ENCODE assay signal across 1 cellular context in the genomic region with DNA sequence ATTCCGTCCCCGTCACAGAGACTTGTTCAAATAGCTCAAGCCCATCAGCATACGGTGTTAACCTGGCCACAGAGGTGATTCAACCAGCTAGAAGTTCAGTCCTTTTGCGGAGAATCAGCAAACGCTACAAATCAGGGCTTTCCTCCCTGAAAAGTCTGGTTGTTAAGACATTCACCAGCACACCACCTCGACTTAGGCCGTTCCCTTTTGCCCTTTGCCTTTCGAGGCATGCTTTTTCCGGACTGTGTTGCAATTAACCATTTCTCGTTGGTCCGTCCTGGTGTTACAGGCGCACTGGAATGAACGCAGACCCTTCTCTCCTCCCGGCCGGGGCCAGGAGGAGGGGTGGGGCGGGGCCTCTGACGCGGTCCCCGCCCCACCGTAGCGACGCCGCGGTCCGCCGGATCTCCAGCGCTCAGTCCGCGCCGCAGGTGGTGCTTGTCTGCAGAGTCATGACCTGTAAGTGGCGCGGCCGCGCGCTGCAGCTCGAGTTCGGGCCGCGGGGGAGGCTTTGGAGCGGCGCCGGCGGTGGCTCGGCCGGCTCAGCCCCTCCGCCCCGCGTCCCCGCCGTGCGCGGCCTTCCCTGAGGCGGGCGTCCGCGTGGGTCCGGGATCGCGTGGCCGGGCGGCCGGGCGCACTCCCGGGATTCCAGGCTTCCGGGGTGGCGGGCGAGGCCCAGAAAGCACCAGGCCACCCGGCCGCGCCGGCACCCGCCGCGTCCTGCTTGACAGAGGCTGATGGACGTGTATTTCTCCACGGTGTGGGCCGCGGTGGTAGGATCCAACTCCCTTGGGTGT.
TF ChIP-seq lines count a peak whose summit lies in the region.

Gene NIT2 (plus strand): TSS at position 418 of the 797 bp plus-strand sequence. CDS start 35 bp downstream, at position 453.

TF ChIP-seq in HepG2, 621 proteins besides CTCF, POLR2A, EP300 and RAD21 (continued from another document and continues in another):
- TF ChIP-seq, protein P1, sequence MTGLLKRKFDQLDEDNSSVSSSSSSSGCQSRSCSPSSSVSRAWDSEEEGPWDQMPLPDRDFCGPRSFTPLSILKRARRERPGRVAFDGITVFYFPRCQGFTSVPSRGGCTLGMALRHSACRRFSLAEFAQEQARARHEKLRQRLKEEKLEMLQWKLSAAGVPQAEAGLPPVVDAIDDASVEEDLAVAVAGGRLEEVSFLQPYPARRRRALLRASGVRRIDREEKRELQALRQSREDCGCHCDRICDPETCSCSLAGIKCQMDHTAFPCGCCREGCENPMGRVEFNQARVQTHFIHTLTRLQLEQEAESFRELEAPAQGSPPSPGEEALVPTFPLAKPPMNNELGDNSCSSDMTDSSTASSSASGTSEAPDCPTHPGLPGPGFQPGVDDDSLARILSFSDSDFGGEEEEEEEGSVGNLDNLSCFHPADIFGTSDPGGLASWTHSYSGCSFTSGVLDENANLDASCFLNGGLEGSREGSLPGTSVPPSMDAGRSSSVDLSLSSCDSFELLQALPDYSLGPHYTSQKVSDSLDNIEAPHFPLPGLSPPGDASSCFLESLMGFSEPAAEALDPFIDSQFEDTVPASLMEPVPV (CRISPR knock-in tag; IDR thresholded peaks at IDR 0.05): peak; percentile 46; the same call in 1 of the 2 replicates
- TF ChIP-seq, protein P2, sequence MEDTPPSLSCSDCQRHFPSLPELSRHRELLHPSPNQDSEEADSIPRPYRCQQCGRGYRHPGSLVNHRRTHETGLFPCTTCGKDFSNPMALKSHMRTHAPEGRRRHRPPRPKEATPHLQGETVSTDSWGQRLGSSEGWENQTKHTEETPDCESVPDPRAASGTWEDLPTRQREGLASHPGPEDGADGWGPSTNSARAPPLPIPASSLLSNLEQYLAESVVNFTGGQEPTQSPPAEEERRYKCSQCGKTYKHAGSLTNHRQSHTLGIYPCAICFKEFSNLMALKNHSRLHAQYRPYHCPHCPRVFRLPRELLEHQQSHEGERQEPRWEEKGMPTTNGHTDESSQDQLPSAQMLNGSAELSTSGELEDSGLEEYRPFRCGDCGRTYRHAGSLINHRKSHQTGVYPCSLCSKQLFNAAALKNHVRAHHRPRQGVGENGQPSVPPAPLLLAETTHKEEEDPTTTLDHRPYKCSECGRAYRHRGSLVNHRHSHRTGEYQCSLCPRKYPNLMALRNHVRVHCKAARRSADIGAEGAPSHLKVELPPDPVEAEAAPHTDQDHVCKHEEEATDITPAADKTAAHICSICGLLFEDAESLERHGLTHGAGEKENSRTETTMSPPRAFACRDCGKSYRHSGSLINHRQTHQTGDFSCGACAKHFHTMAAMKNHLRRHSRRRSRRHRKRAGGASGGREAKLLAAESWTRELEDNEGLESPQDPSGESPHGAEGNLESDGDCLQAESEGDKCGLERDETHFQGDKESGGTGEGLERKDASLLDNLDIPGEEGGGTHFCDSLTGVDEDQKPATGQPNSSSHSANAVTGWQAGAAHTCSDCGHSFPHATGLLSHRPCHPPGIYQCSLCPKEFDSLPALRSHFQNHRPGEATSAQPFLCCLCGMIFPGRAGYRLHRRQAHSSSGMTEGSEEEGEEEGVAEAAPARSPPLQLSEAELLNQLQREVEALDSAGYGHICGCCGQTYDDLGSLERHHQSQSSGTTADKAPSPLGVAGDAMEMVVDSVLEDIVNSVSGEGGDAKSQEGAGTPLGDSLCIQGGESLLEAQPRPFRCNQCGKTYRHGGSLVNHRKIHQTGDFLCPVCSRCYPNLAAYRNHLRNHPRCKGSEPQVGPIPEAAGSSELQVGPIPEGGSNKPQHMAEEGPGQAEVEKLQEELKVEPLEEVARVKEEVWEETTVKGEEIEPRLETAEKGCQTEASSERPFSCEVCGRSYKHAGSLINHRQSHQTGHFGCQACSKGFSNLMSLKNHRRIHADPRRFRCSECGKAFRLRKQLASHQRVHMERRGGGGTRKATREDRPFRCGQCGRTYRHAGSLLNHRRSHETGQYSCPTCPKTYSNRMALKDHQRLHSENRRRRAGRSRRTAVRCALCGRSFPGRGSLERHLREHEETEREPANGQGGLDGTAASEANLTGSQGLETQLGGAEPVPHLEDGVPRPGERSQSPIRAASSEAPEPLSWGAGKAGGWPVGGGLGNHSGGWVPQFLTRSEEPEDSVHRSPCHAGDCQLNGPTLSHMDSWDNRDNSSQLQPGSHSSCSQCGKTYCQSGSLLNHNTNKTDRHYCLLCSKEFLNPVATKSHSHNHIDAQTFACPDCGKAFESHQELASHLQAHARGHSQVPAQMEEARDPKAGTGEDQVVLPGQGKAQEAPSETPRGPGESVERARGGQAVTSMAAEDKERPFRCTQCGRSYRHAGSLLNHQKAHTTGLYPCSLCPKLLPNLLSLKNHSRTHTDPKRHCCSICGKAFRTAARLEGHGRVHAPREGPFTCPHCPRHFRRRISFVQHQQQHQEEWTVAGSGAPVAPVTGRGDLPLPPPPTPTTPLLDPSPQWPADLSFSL (CRISPR knock-in tag; IDR thresholded peaks at IDR 0.05): no peak
- TF ChIP-seq SSRP1 (CRISPR knock-in tag; IDR thresholded peaks at IDR 0.05) (0 out of 2 replicates have a peak, but pooled peaks have one; percentile 56), ZNF124 (CRISPR knock-in tag; IDR thresholded peaks at IDR 0.05) (no peak), ZBTB20 (CRISPR knock-in tag; IDR thresholded peaks at IDR 0.05; ENCODE audit: borderline replicate concordance, low read depth) (0 out of 2 replicates have a peak, but pooled peaks have one; percentile 12), ZNF574 (CRISPR knock-in tag; IDR thresholded peaks at IDR 0.05) (peak; percentile 82), ZNF180 (CRISPR knock-in tag; IDR thresholded peaks at IDR 0.05; ENCODE audit: borderline replicate concordance, low read depth) (no peak), ESRRA (CRISPR knock-in tag; IDR thresholded peaks at IDR 0.05; ENCODE audit: low read depth) (no peak), TAF1 (CRISPR knock-in tag; IDR thresholded peaks at IDR 0.05) (peak; percentile 87), AGO1 (IDR thresholded peaks at IDR 0.05; ENCODE audit: low read depth, low read length, poor library complexity, severe bottlenecking) (no peak), ZNF777 (CRISPR knock-in tag; IDR thresholded peaks at IDR 0.05) (peak; percentile 80), SYNCRIP (IDR thresholded peaks at IDR 0.05; ENCODE audit: insufficient read depth, low read depth, low read length) (no peak), THAP9 (CRISPR knock-in tag; IDR thresholded peaks at IDR 0.05; ENCODE audit: borderline replicate concordance) (no peak), PPARG (CRISPR knock-in tag; conservative IDR thresholded peaks at IDR 0.05) (no peak; the same call in 1 of the 2 replicates)
- TF ChIP-seq, protein P3, sequence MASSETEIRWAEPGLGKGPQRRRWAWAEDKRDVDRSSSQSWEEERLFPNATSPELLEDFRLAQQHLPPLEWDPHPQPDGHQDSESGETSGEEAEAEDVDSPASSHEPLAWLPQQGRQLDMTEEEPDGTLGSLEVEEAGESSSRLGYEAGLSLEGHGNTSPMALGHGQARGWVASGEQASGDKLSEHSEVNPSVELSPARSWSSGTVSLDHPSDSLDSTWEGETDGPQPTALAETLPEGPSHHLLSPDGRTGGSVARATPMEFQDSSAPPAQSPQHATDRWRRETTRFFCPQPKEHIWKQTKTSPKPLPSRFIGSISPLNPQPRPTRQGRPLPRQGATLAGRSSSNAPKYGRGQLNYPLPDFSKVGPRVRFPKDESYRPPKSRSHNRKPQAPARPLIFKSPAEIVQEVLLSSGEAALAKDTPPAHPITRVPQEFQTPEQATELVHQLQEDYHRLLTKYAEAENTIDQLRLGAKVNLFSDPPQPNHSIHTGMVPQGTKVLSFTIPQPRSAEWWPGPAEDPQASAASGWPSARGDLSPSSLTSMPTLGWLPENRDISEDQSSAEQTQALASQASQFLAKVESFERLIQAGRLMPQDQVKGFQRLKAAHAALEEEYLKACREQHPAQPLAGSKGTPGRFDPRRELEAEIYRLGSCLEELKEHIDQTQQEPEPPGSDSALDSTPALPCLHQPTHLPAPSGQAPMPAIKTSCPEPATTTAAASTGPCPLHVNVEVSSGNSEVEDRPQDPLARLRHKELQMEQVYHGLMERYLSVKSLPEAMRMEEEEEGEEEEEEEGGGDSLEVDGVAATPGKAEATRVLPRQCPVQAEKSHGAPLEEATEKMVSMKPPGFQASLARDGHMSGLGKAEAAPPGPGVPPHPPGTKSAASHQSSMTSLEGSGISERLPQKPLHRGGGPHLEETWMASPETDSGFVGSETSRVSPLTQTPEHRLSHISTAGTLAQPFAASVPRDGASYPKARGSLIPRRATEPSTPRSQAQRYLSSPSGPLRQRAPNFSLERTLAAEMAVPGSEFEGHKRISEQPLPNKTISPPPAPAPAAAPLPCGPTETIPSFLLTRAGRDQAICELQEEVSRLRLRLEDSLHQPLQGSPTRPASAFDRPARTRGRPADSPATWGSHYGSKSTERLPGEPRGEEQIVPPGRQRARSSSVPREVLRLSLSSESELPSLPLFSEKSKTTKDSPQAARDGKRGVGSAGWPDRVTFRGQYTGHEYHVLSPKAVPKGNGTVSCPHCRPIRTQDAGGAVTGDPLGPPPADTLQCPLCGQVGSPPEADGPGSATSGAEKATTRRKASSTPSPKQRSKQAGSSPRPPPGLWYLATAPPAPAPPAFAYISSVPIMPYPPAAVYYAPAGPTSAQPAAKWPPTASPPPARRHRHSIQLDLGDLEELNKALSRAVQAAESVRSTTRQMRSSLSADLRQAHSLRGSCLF (CRISPR knock-in tag; IDR thresholded peaks at IDR 0.05; ENCODE audit: borderline replicate concordance): no peak
- TF ChIP-seq, protein P4, sequence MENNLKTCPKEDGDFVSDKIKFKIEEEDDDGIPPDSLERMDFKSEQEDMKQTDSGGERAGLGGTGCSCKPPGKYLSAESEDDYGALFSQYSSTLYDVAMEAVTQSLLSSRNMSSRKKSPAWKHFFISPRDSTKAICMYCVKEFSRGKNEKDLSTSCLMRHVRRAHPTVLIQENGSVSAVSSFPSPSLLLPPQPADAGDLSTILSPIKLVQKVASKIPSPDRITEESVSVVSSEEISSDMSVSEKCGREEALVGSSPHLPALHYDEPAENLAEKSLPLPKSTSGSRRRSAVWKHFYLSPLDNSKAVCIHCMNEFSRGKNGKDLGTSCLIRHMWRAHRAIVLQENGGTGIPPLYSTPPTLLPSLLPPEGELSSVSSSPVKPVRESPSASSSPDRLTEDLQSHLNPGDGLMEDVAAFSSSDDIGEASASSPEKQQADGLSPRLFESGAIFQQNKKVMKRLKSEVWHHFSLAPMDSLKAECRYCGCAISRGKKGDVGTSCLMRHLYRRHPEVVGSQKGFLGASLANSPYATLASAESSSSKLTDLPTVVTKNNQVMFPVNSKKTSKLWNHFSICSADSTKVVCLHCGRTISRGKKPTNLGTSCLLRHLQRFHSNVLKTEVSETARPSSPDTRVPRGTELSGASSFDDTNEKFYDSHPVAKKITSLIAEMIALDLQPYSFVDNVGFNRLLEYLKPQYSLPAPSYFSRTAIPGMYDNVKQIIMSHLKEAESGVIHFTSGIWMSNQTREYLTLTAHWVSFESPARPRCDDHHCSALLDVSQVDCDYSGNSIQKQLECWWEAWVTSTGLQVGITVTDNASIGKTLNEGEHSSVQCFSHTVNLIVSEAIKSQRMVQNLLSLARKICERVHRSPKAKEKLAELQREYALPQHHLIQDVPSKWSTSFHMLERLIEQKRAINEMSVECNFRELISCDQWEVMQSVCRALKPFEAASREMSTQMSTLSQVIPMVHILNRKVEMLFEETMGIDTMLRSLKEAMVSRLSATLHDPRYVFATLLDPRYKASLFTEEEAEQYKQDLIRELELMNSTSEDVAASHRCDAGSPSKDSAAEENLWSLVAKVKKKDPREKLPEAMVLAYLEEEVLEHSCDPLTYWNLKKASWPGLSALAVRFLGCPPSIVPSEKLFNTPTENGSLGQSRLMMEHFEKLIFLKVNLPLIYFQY (CRISPR knock-in tag; IDR thresholded peaks at IDR 0.05; ENCODE audit: borderline replicate concordance): no peak
